13 cellular contexts compared by ENCODE assay signal in genomic region chr11:7467652-7468051, GRCh38. TPM values are rescaled to one million over a fixed set of nuclear protein-coding genes. Genes with fewer than 3 reads are reported as not detected.
DNase-seq lines count a peak whose midpoint lies in the region; ATAC-seq, FAIRE-seq and TF ChIP-seq lines count a peak whose summit lies in the region.
"Had no signal": no experiment of that assay in that cellular context is flagged by ENCODE, and none has a peak within 500 bp of the region (broad histone marks: within the 10 kb centered on the region; RNA-seq: fewer than 3 reads in every experiment).

No MANE protein-coding gene starts in this region.

- peak; percentile 70 for ATAC-seq in GM18508 (IDR thresholded peaks at IDR 0.05; ENCODE audit: insufficient read depth, unreplicated experiment)
- peak; percentile 65 for ATAC-seq in GM19397 (IDR thresholded peaks at IDR 0.05; ENCODE audit: unreplicated experiment)
- ATAC-seq in HG02938 (IDR thresholded peaks at IDR 0.05; ENCODE audit: unreplicated experiment), result peak; percentile 63
- peak; percentile 97 for ATAC-seq in activated naive CD8-positive, alpha-beta T cell treated with anti-CD3 and anti-CD28 coated beads, Interleukin-2, amount 50 U/mL, for 24 hours
- ATAC-seq in CD4-positive, alpha-beta T cell (ENCODE audit: poor library complexity), result no peak

- TF ChIP-seq CTCF in CD4-positive, alpha-beta T cell (IDR thresholded peaks at IDR 0.05), result no peak

- peak overlapping the region; percentile 19 for H3K4me3 Mint-ChIP-seq in activated naive CD8-positive, alpha-beta T cell treated with anti-CD3 and anti-CD28 coated beads, Interleukin-2, amount 50 U/mL, for 24 hours
- no peak overlapping the region for H3K4me3 Mint-ChIP-seq in CD4-positive, alpha-beta T cell

- no peak overlapping the region for H3K27ac ChIP-seq in CD4-positive, alpha-beta T cell (ENCODE audit: low read depth, low read length)
- H3K27ac ChIP-seq: hepatocyte had no signal

- H3K27me3 ChIP-seq in CD4-positive, alpha-beta T cell (ENCODE audit: control insufficient read depth, insufficient read depth, low read length), result no peaks in the 10 kb centered on the region
- H3K27me3 ChIP-seq: hepatocyte had no signal

- H3K9me3 Mint-ChIP-seq in activated naive CD8-positive, alpha-beta T cell treated with anti-CD3 and anti-CD28 coated beads, Interleukin-2, amount 50 U/mL, for 24 hours, result no peaks in the 10 kb centered on the region
- no peaks in the 10 kb centered on the region for H3K9me3 Mint-ChIP-seq in CD4-positive, alpha-beta T cell

- H3K9me3 ChIP-seq in CD4-positive, alpha-beta T cell (ENCODE audit: control insufficient read depth, low read length), result no peaks in the 10 kb centered on the region

- H3K4me1 Mint-ChIP-seq in activated naive CD8-positive, alpha-beta T cell treated with anti-CD3 and anti-CD28 coated beads, Interleukin-2, amount 50 U/mL, for 24 hours, result peaks cover 20% of the 10 kb centered on the region
- H3K4me1 Mint-ChIP-seq in CD4-positive, alpha-beta T cell (ENCODE audit: low read depth), result peaks cover 8% of the 10 kb centered on the region

- H3K27ac Mint-ChIP-seq in activated naive CD8-positive, alpha-beta T cell treated with anti-CD3 and anti-CD28 coated beads, Interleukin-2, amount 50 U/mL, for 24 hours, result peak overlapping the region; percentile 55
- no peak overlapping the region for H3K27ac Mint-ChIP-seq in CD4-positive, alpha-beta T cell

- intact Hi-C loops in CD4-positive, alpha-beta T cell (cut with DNase I, micrococcal nuclease), result no loop called here

- TF ChIP-seq POLR2A in erythroblast (IDR thresholded peaks at IDR 0.05; ENCODE audit: low read length), result no peak

- peaks cover 1% of the 10 kb centered on the region for H3K27me3 Mint-ChIP-seq in activated naive CD8-positive, alpha-beta T cell treated with anti-CD3 and anti-CD28 coated beads, Interleukin-2, amount 50 U/mL, for 24 hours
- no peaks in the 10 kb centered on the region for H3K27me3 Mint-ChIP-seq in CD4-positive, alpha-beta T cell

- CTCF ChIA-PET in CD4-positive, alpha-beta T cell (lab: Charles Lee), result no interaction called here

- FAIRE-seq in frontal cortex (lab: Jason Lieb, UNC), result no peak

- H3K36me3 Mint-ChIP-seq in activated naive CD8-positive, alpha-beta T cell treated with anti-CD3 and anti-CD28 coated beads, Interleukin-2, amount 50 U/mL, for 24 hours (ENCODE audit: low read depth), result peaks cover 4% of the 10 kb centered on the region
- H3K36me3 Mint-ChIP-seq in CD4-positive, alpha-beta T cell (ENCODE audit: low read depth), result no peaks in the 10 kb centered on the region

- DNase-seq in activated naive CD8-positive, alpha-beta T cell treated with anti-CD3 and anti-CD28 coated beads, Interleukin-2, amount 50 U/mL, for 24 hours, result peak; percentile 23
- DNase-seq in NCI-H2029 (lab: John Stamatoyannopoulos, UW) (no peak), erythroblast (lab: John Stamatoyannopoulos, UW) (no peak), frontal cortex (ENCODE audit: low spot score in 2 of 2) (no peak)
- DNase-seq in CD4-positive, alpha-beta T cell, result no peak
- DNase-seq: activated CD8-positive, alpha-beta memory T cell treated with anti-CD3 and anti-CD28 coated beads for 24 hours; anterior cingulate cortex; effector CD4-positive, alpha-beta T cell; KG1 had no signal

- POLR2A ChIA-PET in CD4-positive, alpha-beta T cell (lab: Charles Lee), result no interaction called here

RNA-seq across cellular contexts. Expression of gene OLFML1, which starts 17.7 kb away (rescaled TPM):
- total RNA-seq in frontal cortex, result 1.6 TPM
- not detected for total RNA-seq in CD4-positive, alpha-beta T cell

RNA-seq across cellular contexts. Expression of gene PPFIBP2, which starts 46.1 kb away (rescaled TPM):
- total RNA-seq in frontal cortex, result 11.4 TPM
- 10 to 100 TPM; 27.0 to 35.9 TPM for total RNA-seq in CD4-positive, alpha-beta T cell
